ENCODE assay signal across 1 cellular context in the genomic region with DNA sequence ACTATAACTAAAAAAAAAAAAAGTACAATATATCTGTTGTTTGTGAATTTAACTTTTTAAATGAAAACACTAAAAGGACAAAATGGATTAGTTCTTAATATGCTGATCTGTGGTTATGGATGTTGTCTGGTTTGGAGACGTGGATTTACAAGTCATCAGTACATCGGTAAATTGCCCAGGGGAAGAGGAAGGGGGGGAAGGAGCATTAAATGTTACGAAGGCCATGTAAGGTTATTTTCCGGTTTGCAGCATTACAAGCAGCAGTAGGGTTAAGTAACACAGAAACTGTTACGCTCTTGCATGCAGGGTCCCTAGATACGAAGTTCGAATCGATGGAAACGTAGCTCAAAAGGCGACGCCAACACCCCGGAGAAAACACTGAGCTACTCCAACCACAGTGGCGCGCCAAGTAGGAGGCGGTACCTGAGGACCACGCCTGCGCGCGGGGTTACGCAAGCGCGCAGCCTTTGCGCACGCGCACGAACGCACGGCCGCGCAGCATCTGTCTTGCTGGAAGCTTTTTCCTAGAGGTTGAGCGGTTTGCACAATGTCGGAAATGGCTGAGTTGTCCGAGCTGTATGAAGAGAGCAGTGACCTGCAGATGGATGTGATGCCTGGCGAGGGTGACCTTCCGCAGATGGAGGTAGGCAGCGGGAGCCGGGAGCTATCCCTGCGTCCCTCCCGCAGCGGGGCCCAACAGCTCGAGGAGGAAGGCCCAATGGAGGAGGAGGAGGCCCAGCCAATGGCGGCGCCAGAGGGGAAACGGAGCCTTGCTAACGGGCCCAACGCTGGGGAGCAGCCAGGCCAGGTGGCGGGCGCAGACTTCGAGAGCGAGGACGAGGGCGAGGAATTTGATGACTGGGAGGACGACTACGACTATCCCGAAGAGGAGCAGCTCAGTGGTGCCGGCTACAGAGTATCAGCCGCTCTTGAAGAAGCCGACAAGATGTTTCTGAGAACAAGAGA.
TF ChIP-seq lines count a peak whose summit lies in the region.

A gene with protein sequence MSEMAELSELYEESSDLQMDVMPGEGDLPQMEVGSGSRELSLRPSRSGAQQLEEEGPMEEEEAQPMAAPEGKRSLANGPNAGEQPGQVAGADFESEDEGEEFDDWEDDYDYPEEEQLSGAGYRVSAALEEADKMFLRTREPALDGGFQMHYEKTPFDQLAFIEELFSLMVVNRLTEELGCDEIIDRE (plus strand): TSS at position 505 of the 966 bp plus-strand sequence. CDS start 43 bp downstream, at position 548.

TF ChIP-seq in neural cell, 6 proteins besides CTCF, POLR2A, EP300 and RAD21 (continued from another document):
- TF ChIP-seq, protein P1, sequence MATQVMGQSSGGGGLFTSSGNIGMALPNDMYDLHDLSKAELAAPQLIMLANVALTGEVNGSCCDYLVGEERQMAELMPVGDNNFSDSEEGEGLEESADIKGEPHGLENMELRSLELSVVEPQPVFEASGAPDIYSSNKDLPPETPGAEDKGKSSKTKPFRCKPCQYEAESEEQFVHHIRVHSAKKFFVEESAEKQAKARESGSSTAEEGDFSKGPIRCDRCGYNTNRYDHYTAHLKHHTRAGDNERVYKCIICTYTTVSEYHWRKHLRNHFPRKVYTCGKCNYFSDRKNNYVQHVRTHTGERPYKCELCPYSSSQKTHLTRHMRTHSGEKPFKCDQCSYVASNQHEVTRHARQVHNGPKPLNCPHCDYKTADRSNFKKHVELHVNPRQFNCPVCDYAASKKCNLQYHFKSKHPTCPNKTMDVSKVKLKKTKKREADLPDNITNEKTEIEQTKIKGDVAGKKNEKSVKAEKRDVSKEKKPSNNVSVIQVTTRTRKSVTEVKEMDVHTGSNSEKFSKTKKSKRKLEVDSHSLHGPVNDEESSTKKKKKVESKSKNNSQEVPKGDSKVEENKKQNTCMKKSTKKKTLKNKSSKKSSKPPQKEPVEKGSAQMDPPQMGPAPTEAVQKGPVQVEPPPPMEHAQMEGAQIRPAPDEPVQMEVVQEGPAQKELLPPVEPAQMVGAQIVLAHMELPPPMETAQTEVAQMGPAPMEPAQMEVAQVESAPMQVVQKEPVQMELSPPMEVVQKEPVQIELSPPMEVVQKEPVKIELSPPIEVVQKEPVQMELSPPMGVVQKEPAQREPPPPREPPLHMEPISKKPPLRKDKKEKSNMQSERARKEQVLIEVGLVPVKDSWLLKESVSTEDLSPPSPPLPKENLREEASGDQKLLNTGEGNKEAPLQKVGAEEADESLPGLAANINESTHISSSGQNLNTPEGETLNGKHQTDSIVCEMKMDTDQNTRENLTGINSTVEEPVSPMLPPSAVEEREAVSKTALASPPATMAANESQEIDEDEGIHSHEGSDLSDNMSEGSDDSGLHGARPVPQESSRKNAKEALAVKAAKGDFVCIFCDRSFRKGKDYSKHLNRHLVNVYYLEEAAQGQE (IDR thresholded peaks at IDR 0.05; ENCODE audit: borderline replicate concordance): peak; percentile 93
- TF ChIP-seq POLR2AphosphoS5 (IDR thresholded peaks at IDR 0.05) (peak; percentile 99), SMC3 (conservative IDR thresholded peaks at IDR 0.05; ENCODE audit: poor library complexity) (peak; percentile 66), MXI1 (conservative IDR thresholded peaks at IDR 0.05; ENCODE audit: poor library complexity, severe bottlenecking) (peak; percentile 90), EZH2 (IDR thresholded peaks at IDR 0.05; ENCODE audit: borderline replicate concordance, insufficient read depth, low read length, poor library complexity, severe bottlenecking) (no peak)
